20 cellular contexts compared by ENCODE assay signal in the genomic region with DNA sequence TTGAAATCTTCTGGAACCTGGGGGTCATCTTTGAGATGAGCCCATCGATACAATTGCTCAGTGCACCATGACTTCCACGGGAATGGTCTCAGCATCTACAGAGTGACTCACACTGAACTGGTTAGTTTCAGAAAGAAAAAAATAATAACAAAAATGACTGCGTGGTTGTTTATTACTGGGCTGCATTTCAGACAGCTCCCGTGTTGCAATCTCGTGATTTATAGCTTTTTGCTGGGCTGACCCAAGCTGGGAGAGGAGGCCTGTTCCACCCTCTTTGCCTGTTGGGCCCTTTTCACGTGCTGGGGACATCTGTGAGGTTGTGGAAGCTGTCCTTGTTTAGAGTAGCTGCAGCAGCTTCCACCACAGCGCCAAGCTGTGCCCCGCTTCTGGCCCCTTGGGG.
DNase-seq lines count a peak whose midpoint lies in the region; ATAC-seq and TF ChIP-seq lines count a peak whose summit lies in the region.
"Had no signal": no experiment of that assay in that cellular context is flagged by ENCODE, and none has a peak within 500 bp of the region (broad histone marks: within the 10 kb centered on the region; RNA-seq: fewer than 3 reads in every experiment).

No MANE protein-coding gene starts in this region.

- peaks cover 12% of the 10 kb centered on the region for H3K27me3 Mint-ChIP-seq in endodermal cell (ENCODE audit: insufficient read depth)

- no peak overlapping the region for H3K27ac Mint-ChIP-seq in endodermal cell
- H3K27ac Mint-ChIP-seq: activated CD4-positive, alpha-beta T cell treated with anti-CD3 and anti-CD28 coated beads for 36 hours; GM23338; stimulated activated effector memory CD8-positive, alpha-beta T cell treated with anti-CD3 and anti-CD28 coated beads, Interleukin-12 subunit alpha, Interleukin-12 subunit beta, amount 100 ng/mL, for 72 hours had no signal

- H3K9me3 Mint-ChIP-seq in endodermal cell = no peaks in the 10 kb centered on the region
- H3K9me3 Mint-ChIP-seq: activated T-cell treated with anti-CD3 and anti-CD28 coated beads, Interleukin-2, amount 50 U/mL, for 4 hours; GM23338; stimulated activated effector memory CD8-positive, alpha-beta T cell treated with anti-CD3 and anti-CD28 coated beads, Interleukin-12 subunit alpha, Interleukin-12 subunit beta, amount 100 ng/mL, for 72 hours had no signal

- H3K36me3 Mint-ChIP-seq in endodermal cell (ENCODE audit: low read depth) = no peaks in the 10 kb centered on the region
- H3K36me3 Mint-ChIP-seq: stimulated activated effector memory CD8-positive, alpha-beta T cell treated with anti-CD3 and anti-CD28 coated beads, Interleukin-12 subunit alpha, Interleukin-12 subunit beta, amount 100 ng/mL, for 72 hours had no signal

- DNase-seq in Daoy (ENCODE audit: low read depth) (peak; percentile 30), NOMO-1 treated with DMSO at 0.1 percent for 48 hours (lab: John Stamatoyannopoulos, UW; ENCODE audit: unreplicated experiment) (peak; percentile 66), epithelial cell of prostate (ENCODE audit: low read depth, low spot score) (peak; percentile 74), sciatic nerve (ENCODE audit: low spot score) (no peak), endodermal cell (no peak)
- DNase-seq: activated CD4-positive, alpha-beta T cell treated with anti-CD3 and anti-CD28 coated beads for 36 hours; activated T-cell treated with anti-CD3 and anti-CD28 coated beads, Interleukin-2, amount 50 U/mL, for 4 hours; amniotic stem cell; GDM1; heart left ventricle; OCI-M1; stimulated activated CD4-positive, alpha-beta T cell treated with anti-CD3 and anti-CD28 coated beads, Interleukin-4, amount 100 ng/mL, for 24 hours had no signal

- no peak overlapping the region for H3K4me3 ChIP-seq in endodermal cell (ENCODE audit: low read length)
- H3K4me3 ChIP-seq: GM23338, heart left ventricle had no signal

- intact Hi-C loops in sciatic nerve (cut with DNase I) = no loop called here

- H3K9ac ChIP-seq in endodermal cell (ENCODE audit: extremely low read depth, low read length, poor library complexity, severe bottlenecking) = no peak overlapping the region

- no peak overlapping the region for H3K4me3 Mint-ChIP-seq in endodermal cell
- H3K4me3 Mint-ChIP-seq: activated CD4-positive, alpha-beta T cell treated with anti-CD3 and anti-CD28 coated beads for 36 hours; activated T-cell treated with anti-CD3 and anti-CD28 coated beads, Interleukin-2, amount 50 U/mL, for 4 hours; GM23338; stimulated activated effector memory CD8-positive, alpha-beta T cell treated with anti-CD3 and anti-CD28 coated beads, Interleukin-12 subunit alpha, Interleukin-12 subunit beta, amount 100 ng/mL, for 72 hours had no signal

- no peaks in the 10 kb centered on the region for H3K36me3 ChIP-seq in endodermal cell (ENCODE audit: control insufficient read depth, insufficient read depth, low read length)
- H3K36me3 ChIP-seq: heart left ventricle had no signal

- ATAC-seq in sciatic nerve (peak; percentile 57), HG02938 (IDR thresholded peaks at IDR 0.05; ENCODE audit: unreplicated experiment) (no peak), HG03469 (IDR thresholded peaks at IDR 0.05; ENCODE audit: unreplicated experiment) (no peak), HG02970 (IDR thresholded peaks at IDR 0.05; ENCODE audit: low FRiP score, unreplicated experiment) (no peak)
- ATAC-seq: activated CD4-positive, alpha-beta T cell treated with anti-CD3 and anti-CD28 coated beads for 36 hours; activated T-cell treated with anti-CD3 and anti-CD28 coated beads, Interleukin-2, amount 50 U/mL, for 4 hours; GM23338; heart left ventricle; left colon; stimulated activated effector memory CD8-positive, alpha-beta T cell treated with anti-CD3 and anti-CD28 coated beads, Interleukin-12 subunit alpha, Interleukin-12 subunit beta, amount 100 ng/mL, for 72 hours had no signal

- H3K27ac ChIP-seq in epithelial cell of prostate (peak overlapping the region; percentile 46), endodermal cell (ENCODE audit: low read depth, low read length) (no peak overlapping the region)
- H3K27ac ChIP-seq: C4-2B, HL-60 had no signal

- no peaks in the 10 kb centered on the region for H3K4me1 Mint-ChIP-seq in endodermal cell
- H3K4me1 Mint-ChIP-seq: activated CD4-positive, alpha-beta T cell treated with anti-CD3 and anti-CD28 coated beads for 36 hours; GM23338; stimulated activated effector memory CD8-positive, alpha-beta T cell treated with anti-CD3 and anti-CD28 coated beads, Interleukin-12 subunit alpha, Interleukin-12 subunit beta, amount 100 ng/mL, for 72 hours had no signal

- no peaks in the 10 kb centered on the region for H3K9me3 ChIP-seq in endodermal cell (ENCODE audit: control insufficient read depth, low read length)
- H3K9me3 ChIP-seq: heart left ventricle had no signal

- peaks cover 8% of the 10 kb centered on the region for H3K27me3 ChIP-seq in endodermal cell (ENCODE audit: control insufficient read depth, insufficient read depth, low read length, poor library complexity, severe bottlenecking)

- no peak for TF ChIP-seq CTCF in endodermal cell (conservative IDR thresholded peaks at IDR 0.05)

- WGBS in endodermal cell (ENCODE audit: insufficient coverage in 1 of 2, insufficient read length in 1 of 2), 2 experiments = 87 to 96% methylated on average over 7 to 8 of the region's 8 CpGs

- no peaks in the 10 kb centered on the region for H3K4me1 ChIP-seq in endodermal cell (ENCODE audit: control insufficient read depth, insufficient read depth, low read length)

Comparison
In these comparisons a context has a peak if more than half of its experiments do, and no peak if none do; other contexts are left out.
1. DNase-seq: peak in Daoy (single experiment), NOMO-1 treated with DMSO at 0.1 percent for 48 hours (single experiment) and epithelial cell of prostate (single experiment); none in sciatic nerve (single experiment) and endodermal cell (single experiment).